23 cellular contexts compared by ENCODE assay signal in the genomic region with DNA sequence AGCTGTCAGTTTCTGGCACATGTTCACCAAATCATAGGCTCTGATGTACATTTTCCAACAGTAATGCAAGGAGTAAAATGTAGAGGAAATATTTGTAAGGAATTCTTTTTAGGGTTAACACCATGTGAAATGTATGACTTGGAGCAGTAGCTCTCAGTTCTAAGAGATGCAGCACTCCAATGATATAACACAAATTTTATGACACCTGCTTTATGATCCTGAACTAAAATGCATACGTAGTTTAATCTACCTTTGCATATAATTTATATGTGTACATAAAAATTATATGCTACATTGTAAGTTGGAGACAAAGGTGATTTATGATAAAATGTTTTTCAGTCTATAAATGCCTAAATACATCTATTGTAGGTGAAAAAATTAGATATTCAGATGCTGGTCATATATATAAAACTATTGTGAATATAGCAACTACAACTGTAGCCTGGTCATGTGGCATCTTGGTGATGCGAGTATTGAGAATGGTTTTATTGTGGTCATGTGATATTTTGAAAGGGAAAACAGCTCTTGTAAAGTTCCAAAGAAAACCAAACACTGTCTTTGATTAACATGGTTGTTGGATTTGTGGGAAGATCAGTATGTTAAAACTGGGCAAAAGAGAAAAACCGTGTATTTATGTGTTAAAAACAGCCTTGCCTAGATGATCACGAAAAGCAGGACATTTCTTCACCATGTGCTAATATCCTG.
DNase-seq lines count a peak whose midpoint lies in the region; ATAC-seq, FAIRE-seq and TF ChIP-seq lines count a peak whose summit lies in the region.
"Had no signal": no experiment of that assay in that cellular context is flagged by ENCODE, and none has a peak within 500 bp of the region (broad histone marks: within the 10 kb centered on the region; RNA-seq: fewer than 3 reads in every experiment).

No MANE protein-coding gene starts in this region.

- in situ Hi-C loops in K562 (cut with MboI), result no loop called here

- H2AFZ ChIP-seq in K562 (ENCODE audit: low read depth, low read length), result no peak overlapping the region

- TF ChIP-seq EP300 in K562 (IDR thresholded peaks at IDR 0.05; ENCODE audit: low read length), result no peak

- BruUV-seq in K562 (replicated peaks; lab: Mats Ljungman, UMichigan) (no TSS peak), Caco-2 (replicated peaks; lab: Mats Ljungman, UMichigan) (no TSS peak)

- no peaks in the 10 kb centered on the region for H3K27me3 Mint-ChIP-seq in Caco-2 (ENCODE audit: insufficient read depth, unreplicated experiment)
- H3K27me3 Mint-ChIP-seq: CD4-positive, alpha-beta T cell had no signal

- no peak for TF ChIP-seq RAD21 in K562 (CRISPR knock-in tag; conservative IDR thresholded peaks at IDR 0.05 in 1 of 2, IDR thresholded peaks at IDR 0.05 in 1 of 2)

- H3K36me3 Mint-ChIP-seq in Caco-2 (ENCODE audit: insufficient read depth, unreplicated experiment), result peaks cover 62% of the 10 kb centered on the region

- no peaks in the 10 kb centered on the region for H4K20me1 ChIP-seq in K562 (replicated peaks; ENCODE audit: control insufficient read depth, insufficient read depth, low read length)

- DNase-seq in EH (ENCODE audit: low read depth), result peak; percentile 36
- DNase-seq in NCI-H526 treated with DMSO at 0.1 percent for 48 hours (lab: John Stamatoyannopoulos, UW), result peak; percentile 38
- DNase-seq in K562 (ENCODE audit: extremely low read depth in 1 of 4, low spot score in 3 of 4), result no peak
- DNase-seq in mucosa of descending colon, result no peak
- DNase-seq in Caco-2, result no peak
- no peak for DNase-seq in adrenal gland
- no peak for DNase-seq in SHP77 treated with DMSO at 0.1 percent for 48 hours (lab: John Stamatoyannopoulos, UW)
- DNase-seq in activated CD4-positive, alpha-beta T cell treated with anti-CD3 and anti-CD28 coated beads for 1 hour, result no peak
- DNase-seq: BE2C; Calu3; CD4-positive, alpha-beta T cell; EL; GOT3; MV-4-11; NCI-H1417 treated with DMSO at 0.1 percent for 48 hours; NCI-H187 treated with DMSO at 0.1 percent for 48 hours; NCI-H446; NCI-H748 treated with DMSO at 0.1 percent for 48 hours; NK-92 treated with Interleukin-12 subunit alpha and Interleukin-12 subunit beta, amount 100 ng/mL, for 24 hours; SIG-M5 had no signal

- FAIRE-seq in K562 (lab: Jason Lieb, UNC), result no peak
- FAIRE-seq: A204.1, GM12891, GM19239 had no signal

- intact Hi-C loops in K562 (cut with micrococcal nuclease) (no loop called here), mucosa of descending colon (cut with DNase I, micrococcal nuclease) (no loop called here), Caco-2 (cut with micrococcal nuclease; ENCODE audit: unreplicated experiment) (no loop called here), adrenal gland (cut with DNase I) (no loop called here)

- H3K27ac Mint-ChIP-seq in Caco-2 (ENCODE audit: unreplicated experiment), result no peak overlapping the region
- H3K27ac Mint-ChIP-seq: CD4-positive, alpha-beta T cell had no signal

- H3K9me1 ChIP-seq in K562 (ENCODE audit: control insufficient read depth, insufficient read depth, low read length), result no peaks in the 10 kb centered on the region

- no peaks in the 10 kb centered on the region for H3K36me3 ChIP-seq in K562 (ENCODE audit: control insufficient read depth, insufficient read depth, low read length)
- no peaks in the 10 kb centered on the region for H3K36me3 ChIP-seq in mucosa of descending colon (ENCODE audit: low read depth)
- H3K36me3 ChIP-seq in Caco-2 (ENCODE audit: control insufficient read depth, insufficient read depth, low read length), result peaks cover 3% of the 10 kb centered on the region
- H3K36me3 ChIP-seq in adrenal gland (replicated peaks in 1 of 2), result peaks cover 0 to 18% of the 10 kb centered on the region in 2 donors

- ATAC-seq in K562, result no peak
- ATAC-seq in mucosa of descending colon, result peak; percentile 50

- H3K79me2 ChIP-seq in K562 (ENCODE audit: control insufficient read depth, insufficient read depth, low read length), result no peaks in the 10 kb centered on the region

- no peak overlapping the region for H3K9ac ChIP-seq in K562 (ENCODE audit: insufficient read depth in 1 of 2, low read depth in 2 of 2, low read length in 2 of 2)

- H3K4me1 Mint-ChIP-seq in Caco-2 (ENCODE audit: low read depth, unreplicated experiment), result peaks cover 9% of the 10 kb centered on the region

- H3K27ac ChIP-seq in K562 (ENCODE audit: extremely low read depth, low read depth, low read length) (no peak overlapping the region), adrenal gland (no peak overlapping the region)

- no peak overlapping the region for H3K4me3 ChIP-seq in K562
- no peak overlapping the region for H3K4me3 ChIP-seq in mucosa of descending colon
- H3K4me3 ChIP-seq in Caco-2 (ENCODE audit: low read depth, low read length), result no peak overlapping the region
- no peak overlapping the region for H3K4me3 ChIP-seq in adrenal gland

- H3K9me3 Mint-ChIP-seq in Caco-2 (ENCODE audit: unreplicated experiment), result no peaks in the 10 kb centered on the region
- H3K9me3 Mint-ChIP-seq: CD4-positive, alpha-beta T cell had no signal

- WGBS in K562 (ENCODE audit: insufficient coverage, low coverage, missing lambda C conversion rate), result 1% methylated on average over 4 of the region's 4 CpGs
- WGBS in adrenal gland, 4 donors, result 88 to 98% (median 91%) methylated on average over 4 of the region's 4 CpGs

- CTCF ChIA-PET in K562 (lab: Yijun Ruan, JAX; ENCODE audit: low intra/inter-chr PET ratio), result no interaction called here
- CTCF ChIA-PET in Caco-2 (lab: Charles Lee), result no interaction called here

- H3K4me1 ChIP-seq in K562 (replicated peaks in 1 of 2; ENCODE audit: control insufficient read depth in 2 of 2, insufficient read depth in 2 of 2, low read length in 2 of 2) (no peaks in the 10 kb centered on the region; a peak in 2 of 5 replicates), mucosa of descending colon (ENCODE audit: low read depth) (peaks cover 5% of the 10 kb centered on the region), Caco-2 (no peaks in the 10 kb centered on the region), adrenal gland (replicated peaks in 1 of 2) (peaks cover 0 to 7% of the 10 kb centered on the region in 2 donors)
- H3K4me1 ChIP-seq: BE2C had no signal

- TF ChIP-seq POLR2A in K562 (conservative IDR thresholded peaks at IDR 0.05) (no peak), adrenal gland (IDR thresholded peaks at IDR 0.05) (no peak)

- no peaks in the 10 kb centered on the region for H3K9me3 ChIP-seq in K562 (replicated peaks; ENCODE audit: control insufficient read depth, insufficient read depth, low read depth, low read length)
- H3K9me3 ChIP-seq in mucosa of descending colon, result no peaks in the 10 kb centered on the region
- no peaks in the 10 kb centered on the region for H3K9me3 ChIP-seq in Caco-2
- H3K9me3 ChIP-seq in adrenal gland (replicated peaks in 1 of 3), result no peaks in the 10 kb centered on the region
- H3K9me3 ChIP-seq: BE2C had no signal

- H3K4me3 Mint-ChIP-seq in Caco-2 (ENCODE audit: unreplicated experiment), result no peak overlapping the region
- H3K4me3 Mint-ChIP-seq: CD4-positive, alpha-beta T cell had no signal

- H3K4me2 ChIP-seq in K562 (ENCODE audit: insufficient read depth, low read length), result no peak overlapping the region

- POLR2A ChIA-PET in K562 (lab: Yijun Ruan, JAX), result interaction anchor here (0.7 kb wide), 1 partner anchor 21 kb away, joined by 3 read pairs; no protein-coding TSS in a partner anchor
- POLR2A ChIA-PET in Caco-2 (lab: Charles Lee), result no interaction called here

- no peak for TF ChIP-seq CTCF in K562 (IDR thresholded peaks at IDR 0.05 in 2 of 3, conservative IDR thresholded peaks at IDR 0.05 in 1 of 3; ENCODE audit: insufficient read depth in 2 of 3, low read depth in 1 of 3, low read length in 3 of 3)
- no peak for TF ChIP-seq CTCF in mucosa of descending colon (IDR thresholded peaks at IDR 0.05)
- TF ChIP-seq CTCF in Caco-2 (IDR thresholded peaks at IDR 0.05; ENCODE audit: insufficient read depth in 1 of 2, low read depth in 1 of 2, low read length in 1 of 2, severe bottlenecking in 1 of 2, unreplicated experiment in 1 of 2), result no peak
- TF ChIP-seq CTCF in adrenal gland (IDR thresholded peaks at IDR 0.05), result no peak

- H3K27me3 ChIP-seq in K562 (ENCODE audit: control insufficient read depth in 2 of 2, insufficient read depth in 2 of 2, low read length in 2 of 2) (peaks cover 0 to 15% of the 10 kb centered on the region in 2 experiments; a peak in 2 of 5 replicates), Caco-2 (replicated peaks; ENCODE audit: control insufficient read depth, insufficient read depth, low read length) (no peaks in the 10 kb centered on the region), adrenal gland (no peaks in the 10 kb centered on the region)
- H3K27me3 ChIP-seq: BE2C had no signal

TF ChIP-seq in K562, 482 proteins besides CTCF, POLR2A, EP300 and RAD21:
- TF ChIP-seq TFE3 (CRISPR knock-in tag; IDR thresholded peaks at IDR 0.05) (peak; percentile 43), PHF8 (IDR thresholded peaks at IDR 0.05; ENCODE audit: borderline replicate concordance, low read length) (no peak)

Comparison
In these comparisons a context has a peak if more than half of its experiments do, and no peak if none do; other contexts are left out.
1. DNase-seq: peak in EH (single experiment) and NCI-H526 treated with DMSO at 0.1 percent for 48 hours (single experiment); none in K562 (0 of 4), mucosa of descending colon (0 of 3), Caco-2 (0 of 2), adrenal gland (0 of 7), SHP77 treated with DMSO at 0.1 percent for 48 hours (single experiment) and activated CD4-positive, alpha-beta T cell treated with anti-CD3 and anti-CD28 coated beads for 1 hour (single experiment).